ENCODE assay signal across 22 cellular contexts in the genomic region with DNA sequence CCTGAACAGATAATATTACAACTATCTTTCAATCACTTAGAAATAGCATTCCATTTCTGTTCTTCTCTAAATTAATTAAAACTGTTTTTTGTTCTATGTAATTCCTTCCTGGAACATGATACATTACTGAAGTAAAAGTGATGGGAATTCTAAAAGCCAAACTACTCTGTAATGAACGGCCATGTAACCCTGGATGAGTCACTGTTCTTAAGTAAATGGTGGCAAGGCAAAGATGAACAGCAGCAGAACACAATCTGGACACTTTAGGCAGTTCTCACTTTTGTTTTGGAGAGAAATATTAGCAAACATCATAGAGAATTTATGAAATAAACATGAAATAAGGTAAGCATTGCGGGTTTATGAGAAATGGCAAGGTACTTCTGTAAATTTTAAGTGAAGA. TPM values are rescaled to one million over a fixed set of nuclear protein-coding genes. Genes with fewer than 3 reads are reported as not detected.
A peak's percentile ranks its signal among the peaks of the same experiment; 100 is the strongest.
DNase-seq lines count a peak whose midpoint lies in the region; ATAC-seq and TF ChIP-seq lines count a peak whose summit lies in the region.
"Had no signal": no experiment of that assay in that cellular context is flagged by ENCODE, and none has a peak within 500 bp of the region (broad histone marks: within the 10 kb centered on the region; RNA-seq: fewer than 3 reads in every experiment).

No MANE protein-coding gene starts in this region.

- no peak overlapping the region for H3K4me3 ChIP-seq in fibroblast of mammary gland (ENCODE audit: control insufficient read depth, low read depth, low read length)
- no peak overlapping the region for H3K4me3 ChIP-seq in left ventricle myocardium inferior
- H3K4me3 ChIP-seq: colonic mucosa, skin epidermis, upper lobe of left lung had no signal

- no peak overlapping the region for H3K27ac ChIP-seq in left ventricle myocardium inferior (replicated peaks)
- H3K27ac ChIP-seq: colonic mucosa, epithelial cell of prostate, KMS-11, parathyroid adenoma, upper lobe of left lung had no signal

- no peaks in the 10 kb centered on the region for H3K36me3 ChIP-seq in left ventricle myocardium inferior
- H3K36me3 ChIP-seq: colonic mucosa, upper lobe of left lung had no signal

- peak overlapping the region; percentile 34 to 82 for H3K27ac Mint-ChIP-seq in natural killer cell treated with Interleukin-12 subunit alpha and Interleukin-12 subunit beta and Interleukin-15 and Interleukin-18, amount 100 ng/mL, for 72 hours
- peak overlapping the region in 1 of 2 donors; percentile 54 for H3K27ac Mint-ChIP-seq in natural killer cell
- peak overlapping the region; percentile 64 for H3K27ac Mint-ChIP-seq in activated naive CD8-positive, alpha-beta T cell

- no peaks in the 10 kb centered on the region for H3K4me1 ChIP-seq in left ventricle myocardium inferior
- H3K4me1 ChIP-seq: colonic mucosa, parathyroid adenoma, upper lobe of left lung had no signal

- no peak for DNase-seq in natural killer cell treated with Interleukin-12 subunit alpha and Interleukin-12 subunit beta and Interleukin-15 and Interleukin-18, amount 100 ng/mL, for 72 hours (ENCODE audit: low spot score)
- no peak for DNase-seq in natural killer cell
- DNase-seq in fibroblast of mammary gland (ENCODE audit: low read depth): peak; percentile 59
- DNase-seq in left ventricle myocardium inferior: no peak
- no peak for DNase-seq in SW480 (ENCODE audit: low spot score)
- no peak for DNase-seq in 8988T
- DNase-seq: activated CD4-positive, alpha-beta T cell treated with anti-CD3 and anti-CD28 coated beads for 48 hours; activated T-cell treated with anti-CD3 and anti-CD28 coated beads, Interleukin-2, amount 50 U/mL, for 1 hour; Calu3; colonic mucosa; left cardiac atrium; NCI-H1436; NCI-H345; SHP77 treated with DMSO at 0.1 percent for 48 hours; stimulated activated naive B cell treated with anti-CD40 and anti-IgM and Interleukin-4, amounts not matched to agents 10 μg/mL and 1 μg/mL and 100 μg/mL, for 72 hours; upper lobe of left lung had no signal

- H3K9me3 Mint-ChIP-seq in natural killer cell treated with Interleukin-12 subunit alpha and Interleukin-12 subunit beta and Interleukin-15 and Interleukin-18, amount 100 ng/mL, for 72 hours: peaks cover 2% of the 10 kb centered on the region
- H3K9me3 Mint-ChIP-seq in natural killer cell: no peaks in the 10 kb centered on the region
- peaks cover 6% of the 10 kb centered on the region for H3K9me3 Mint-ChIP-seq in activated naive CD8-positive, alpha-beta T cell (ENCODE audit: low read depth)

- H3K36me3 Mint-ChIP-seq in natural killer cell treated with Interleukin-12 subunit alpha and Interleukin-12 subunit beta and Interleukin-15 and Interleukin-18, amount 100 ng/mL, for 72 hours: peaks cover 17% of the 10 kb centered on the region
- peaks cover 7% of the 10 kb centered on the region for H3K36me3 Mint-ChIP-seq in natural killer cell
- H3K36me3 Mint-ChIP-seq in activated naive CD8-positive, alpha-beta T cell: peaks cover 12% of the 10 kb centered on the region

- intact Hi-C loops in natural killer cell (cut with micrococcal nuclease) (no loop called here), left ventricle myocardium inferior (cut with micrococcal nuclease) (no loop called here)

- peaks cover 0 to 16% of the 10 kb centered on the region in 2 donors for H3K27me3 Mint-ChIP-seq in natural killer cell treated with Interleukin-12 subunit alpha and Interleukin-12 subunit beta and Interleukin-15 and Interleukin-18, amount 100 ng/mL, for 72 hours
- H3K27me3 Mint-ChIP-seq in natural killer cell (ENCODE audit: low read depth in 2 of 2): peaks cover 9 to 26% of the 10 kb centered on the region in 2 donors
- H3K27me3 Mint-ChIP-seq in activated naive CD8-positive, alpha-beta T cell: no peaks in the 10 kb centered on the region

- peaks cover 35 to 39% of the 10 kb centered on the region in 2 donors for H3K4me1 Mint-ChIP-seq in natural killer cell treated with Interleukin-12 subunit alpha and Interleukin-12 subunit beta and Interleukin-15 and Interleukin-18, amount 100 ng/mL, for 72 hours (ENCODE audit: low read depth in 2 of 2)
- H3K4me1 Mint-ChIP-seq in natural killer cell: peaks cover 33 to 49% of the 10 kb centered on the region in 2 donors
- peaks cover 51% of the 10 kb centered on the region for H3K4me1 Mint-ChIP-seq in activated naive CD8-positive, alpha-beta T cell (ENCODE audit: low read depth)

- H3K4me3 Mint-ChIP-seq in natural killer cell treated with Interleukin-12 subunit alpha and Interleukin-12 subunit beta and Interleukin-15 and Interleukin-18, amount 100 ng/mL, for 72 hours: peak overlapping the region; percentile 75
- no peak overlapping the region for H3K4me3 Mint-ChIP-seq in natural killer cell
- H3K4me3 Mint-ChIP-seq in activated naive CD8-positive, alpha-beta T cell: peak overlapping the region; percentile 52
- H3K4me3 Mint-ChIP-seq: stimulated activated naive B cell treated with anti-CD40 and anti-IgM and Interleukin-4, amounts not matched to agents 10 μg/mL and 1 μg/mL and 100 μg/mL, for 72 hours had no signal

- no peaks in the 10 kb centered on the region for H3K9me3 ChIP-seq in left ventricle myocardium inferior (replicated peaks)
- H3K9me3 ChIP-seq: colonic mucosa had no signal

- H3K27me3 ChIP-seq in left ventricle myocardium inferior (ENCODE audit: low read depth): no peaks in the 10 kb centered on the region
- H3K27me3 ChIP-seq: colonic mucosa, upper lobe of left lung had no signal

- ATAC-seq in natural killer cell treated with Interleukin-12 subunit alpha and Interleukin-12 subunit beta and Interleukin-15 and Interleukin-18, amount 100 ng/mL, for 72 hours: no peak
- ATAC-seq in natural killer cell (no peak), GM18520 (IDR thresholded peaks at IDR 0.05; ENCODE audit: unreplicated experiment) (no peak)
- ATAC-seq: left cardiac atrium had no signal

- TF ChIP-seq CTCF in natural killer cell (IDR thresholded peaks at IDR 0.05) (no peak), fibroblast of mammary gland (conservative IDR thresholded peaks at IDR 0.05; ENCODE audit: control insufficient read depth, insufficient read depth, low read depth, low read length) (no peak), left ventricle myocardium inferior (IDR thresholded peaks at IDR 0.05; ENCODE audit: borderline replicate concordance) (no peak)

RNA-seq across cellular contexts. Expression of gene GPR82, which starts 1.2 kb away (rescaled TPM):
- total RNA-seq in natural killer cell treated with Interleukin-12 subunit alpha and Interleukin-12 subunit beta and Interleukin-15 and Interleukin-18, amount 100 ng/mL, for 72 hours: 1 to 10 TPM in 1 of 2 donors, under 1 TPM in 1; 0.33 to 1.9 TPM
- total RNA-seq in natural killer cell (1 to 10 TPM in 1 of 3 donors, under 1 TPM in 2; 0.77 to 1.3 (median 0.80) TPM), left ventricle myocardium inferior (0.19 TPM)
- total RNA-seq: Calu3 had no signal

RNA-seq across cellular contexts. Expression of gene GPR34, which starts 34.0 kb away (rescaled TPM):
- 1 to 10 TPM in 1 of 2 donors, under 1 TPM in 1; 0.64 to 1.5 TPM for total RNA-seq in natural killer cell treated with Interleukin-12 subunit alpha and Interleukin-12 subunit beta and Interleukin-15 and Interleukin-18, amount 100 ng/mL, for 72 hours
- total RNA-seq in natural killer cell: 1 to 10 TPM in 1 of 3 donors, under 1 TPM in 2; 0.61 to 6.0 (median 0.68) TPM
- 6.2 TPM for total RNA-seq in left ventricle myocardium inferior
- total RNA-seq: Calu3 had no signal
